In genomic region chr10:101840741-101841453, GRCh38 we compare ENCODE assay signal across 8 cellular contexts.
DNase-seq lines count a peak whose midpoint lies in the region; ATAC-seq lines count a peak whose summit lies in the region.

No MANE protein-coding gene starts in this region.

- peak in 13 of 14 donors; percentile 26 to 85 (median 75) for DNase-seq in C1 segment of cervical spinal cord (lab: John Stamatoyannopoulos, UW)
- peak; percentile 85 for DNase-seq in HK-2 (ENCODE audit: unreplicated experiment)
- peak; percentile 33 for DNase-seq in NOMO-1 treated with dmso at 0.1 percent for 144 hours (lab: John Stamatoyannopoulos, UW; ENCODE audit: unreplicated experiment)
- DNase-seq in activated T-cell treated with anti-CD3 and anti-CD28 coated beads for 4 hours = peak; percentile 61
- peak; percentile 84 for DNase-seq in epidermal melanocyte (ENCODE audit: insufficient read length, low spot score)
- peak; percentile 74 for DNase-seq in middle frontal gyrus (ENCODE audit: extremely low spot score, low spot score)
- DNase-seq in stimulated activated CD8-positive, alpha-beta memory T cell treated with anti-CD3 and anti-CD28 coated beads, Interleukin-4, amount 100 ng/mL, for 48 hours = peak; percentile 87

- peak; percentile 61 for ATAC-seq in GM19372 (IDR thresholded peaks at IDR 0.05; ENCODE audit: low read depth, unreplicated experiment)

Comparison
In these comparisons a context has a peak if more than half of its experiments do, and no peak if none do; other contexts are left out.
1. Peak in every context shown above with its lines: DNase-seq and ATAC-seq.
2. DNase-seq: peak in every context shown above with its lines; median percentile 87 in stimulated activated CD8-positive, alpha-beta memory T cell treated with anti-CD3 and anti-CD28 coated beads, Interleukin-4, amount 100 ng/mL, for 48 hours; 85 in HK-2; 84 in epidermal melanocyte; 75 in C1 segment of cervical spinal cord; 74 in middle frontal gyrus; 61 in activated T-cell treated with anti-CD3 and anti-CD28 coated beads for 4 hours; 33 in NOMO-1 treated with dmso at 0.1 percent for 144 hours.